In the genomic region with DNA sequence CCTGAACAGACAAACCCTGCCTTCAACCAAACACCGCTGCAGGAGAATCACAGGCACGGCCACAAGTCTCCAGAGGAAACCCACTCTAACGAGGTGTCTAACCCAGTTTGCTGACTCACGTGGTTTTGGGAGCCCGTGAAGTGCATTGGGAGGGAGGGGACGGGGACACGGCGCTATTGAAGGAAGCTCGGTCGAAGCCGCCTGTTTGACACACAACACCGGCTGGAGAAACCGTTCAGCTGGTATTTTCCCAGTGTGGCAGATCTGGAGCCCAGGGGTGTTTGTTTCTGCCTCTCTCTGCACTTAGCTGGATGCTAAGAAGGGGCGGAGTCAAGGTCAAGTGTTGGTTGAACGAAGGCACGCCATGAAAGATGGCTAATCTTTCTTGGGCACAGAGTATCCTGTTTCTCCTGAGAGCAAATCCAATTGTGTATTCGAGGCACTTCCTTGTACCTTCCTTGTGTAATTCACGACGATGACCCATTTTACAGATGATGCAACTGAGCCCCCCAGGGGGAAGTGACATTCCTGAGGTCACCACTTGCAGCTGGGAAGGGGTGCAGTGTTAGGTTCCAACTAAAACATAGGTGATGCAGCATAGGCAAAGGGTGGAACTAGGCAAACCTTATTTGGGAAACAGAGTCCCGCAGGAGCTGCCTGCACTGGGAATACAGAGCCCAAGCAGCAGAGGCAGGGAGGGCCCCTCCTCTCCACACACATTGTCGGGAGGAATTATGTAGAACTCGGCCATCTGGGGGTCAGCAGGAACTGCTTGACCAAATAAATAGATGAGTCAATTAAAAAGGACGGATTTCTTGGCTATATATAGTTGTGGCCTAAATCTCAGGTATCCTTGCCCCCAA, we compare ENCODE assay signal across 9 cellular contexts. TPM values are rescaled to one million over a fixed set of nuclear protein-coding genes. Genes with fewer than 3 reads are reported as not detected.
DNase-seq lines count a peak whose midpoint lies in the region; TF ChIP-seq lines count a peak whose summit lies in the region.
"Had no signal": no experiment of that assay in that cellular context is flagged by ENCODE, and none has a peak within 500 bp of the region (broad histone marks: within the 10 kb centered on the region; RNA-seq: fewer than 3 reads in every experiment).

No MANE protein-coding gene starts in this region.

- H3K27ac ChIP-seq in right atrium auricular region (no peak overlapping the region), coronary artery (no peak overlapping the region)

- H3K4me3 ChIP-seq in right atrium auricular region (no peak overlapping the region), coronary artery (no peak overlapping the region)

- peaks cover 0 to 62% of the 10 kb centered on the region in 2 donors for H3K4me1 ChIP-seq in right atrium auricular region

- no peaks in the 10 kb centered on the region for H3K36me3 ChIP-seq in right atrium auricular region

- no peaks in the 10 kb centered on the region for H3K9me3 ChIP-seq in right atrium auricular region

- H3K36me3 Mint-ChIP-seq in activated naive CD4-positive, alpha-beta T cell treated with anti-CD3 and anti-CD28 coated beads for 36 hours (ENCODE audit: low read depth) = peaks cover 12% of the 10 kb centered on the region
- peaks cover 6% of the 10 kb centered on the region for H3K36me3 Mint-ChIP-seq in T-helper 1 cell treated with Interleukin-12 subunit alpha and Interleukin-12 subunit beta and Interleukin-4 antibody, amounts not matched to agents 30 μg/mL and 1 μg/mL, for 36 hours (ENCODE audit: low read depth)
- H3K36me3 Mint-ChIP-seq in dendritic cell treated with granulocyte-macrophage colony-stimulating factor and Interleukin-4, amounts not matched to agents 40 ng/mL and 50 ng/mL, for 4 days (ENCODE audit: low read depth) = peaks cover 89% of the 10 kb centered on the region
- H3K36me3 Mint-ChIP-seq in stimulated activated naive CD8-positive, alpha-beta T cell treated with anti-CD3 and anti-CD28 coated beads, Interleukin-15, Interleukin-2, amounts not matched to agents 100 ng/mL and 50 ng/mL, for 24 hours (ENCODE audit: low read depth) = peaks cover 31% of the 10 kb centered on the region

- H3K27me3 Mint-ChIP-seq in activated naive CD4-positive, alpha-beta T cell treated with anti-CD3 and anti-CD28 coated beads for 36 hours (ENCODE audit: low read depth) = no peaks in the 10 kb centered on the region
- no peaks in the 10 kb centered on the region for H3K27me3 Mint-ChIP-seq in T-helper 1 cell treated with Interleukin-12 subunit alpha and Interleukin-12 subunit beta and Interleukin-4 antibody, amounts not matched to agents 30 μg/mL and 1 μg/mL, for 36 hours (ENCODE audit: low read depth)
- H3K27me3 Mint-ChIP-seq in dendritic cell treated with granulocyte-macrophage colony-stimulating factor and Interleukin-4, amounts not matched to agents 40 ng/mL and 50 ng/mL, for 4 days = no peaks in the 10 kb centered on the region
- H3K27me3 Mint-ChIP-seq in stimulated activated naive CD8-positive, alpha-beta T cell treated with anti-CD3 and anti-CD28 coated beads, Interleukin-15, Interleukin-2, amounts not matched to agents 100 ng/mL and 50 ng/mL, for 24 hours = no peaks in the 10 kb centered on the region

- H3K27me3 ChIP-seq in right atrium auricular region = no peaks in the 10 kb centered on the region

- CTCF ChIA-PET in activated naive CD4-positive, alpha-beta T cell treated with anti-CD3 and anti-CD28 coated beads for 36 hours (lab: Charles Lee) = interaction anchor here (0.6 to 1.8 kb wide), 6 partner anchors 23 to 181 kb away, joined by 3 to 8 read pairs (median 4); a partner anchor contains a TSS

- no peak overlapping the region for H3K4me3 Mint-ChIP-seq in activated naive CD4-positive, alpha-beta T cell treated with anti-CD3 and anti-CD28 coated beads for 36 hours
- peak overlapping the region; percentile 5 for H3K4me3 Mint-ChIP-seq in T-helper 1 cell treated with Interleukin-12 subunit alpha and Interleukin-12 subunit beta and Interleukin-4 antibody, amounts not matched to agents 30 μg/mL and 1 μg/mL, for 36 hours
- H3K4me3 Mint-ChIP-seq in dendritic cell treated with granulocyte-macrophage colony-stimulating factor and Interleukin-4, amounts not matched to agents 40 ng/mL and 50 ng/mL, for 4 days = no peak overlapping the region
- peak overlapping the region; percentile 62 for H3K4me3 Mint-ChIP-seq in stimulated activated naive CD8-positive, alpha-beta T cell treated with anti-CD3 and anti-CD28 coated beads, Interleukin-15, Interleukin-2, amounts not matched to agents 100 ng/mL and 50 ng/mL, for 24 hours

- intact Hi-C loops in activated naive CD4-positive, alpha-beta T cell treated with anti-CD3 and anti-CD28 coated beads for 36 hours (cut with micrococcal nuclease) = loop anchor here (1.0 kb wide), 1 partner anchor 7 kb away; no protein-coding TSS in a partner anchor
- intact Hi-C loops in dendritic cell treated with granulocyte-macrophage colony-stimulating factor and Interleukin-4, amounts not matched to agents 40 ng/mL and 50 ng/mL, for 4 days (cut with micrococcal nuclease) = no loop called here

- H3K27ac Mint-ChIP-seq in activated naive CD4-positive, alpha-beta T cell treated with anti-CD3 and anti-CD28 coated beads for 36 hours = peak overlapping the region; percentile 86
- peak overlapping the region; percentile 82 for H3K27ac Mint-ChIP-seq in T-helper 1 cell treated with Interleukin-12 subunit alpha and Interleukin-12 subunit beta and Interleukin-4 antibody, amounts not matched to agents 30 μg/mL and 1 μg/mL, for 36 hours
- peak overlapping the region; percentile 72 for H3K27ac Mint-ChIP-seq in dendritic cell treated with granulocyte-macrophage colony-stimulating factor and Interleukin-4, amounts not matched to agents 40 ng/mL and 50 ng/mL, for 4 days
- peak overlapping the region; percentile 92 for H3K27ac Mint-ChIP-seq in stimulated activated naive CD8-positive, alpha-beta T cell treated with anti-CD3 and anti-CD28 coated beads, Interleukin-15, Interleukin-2, amounts not matched to agents 100 ng/mL and 50 ng/mL, for 24 hours

- TF ChIP-seq CTCF in right atrium auricular region (IDR thresholded peaks at IDR 0.05) (no peak), coronary artery (IDR thresholded peaks at IDR 0.05) (no peak)

- peaks cover 76% of the 10 kb centered on the region for H3K4me1 Mint-ChIP-seq in activated naive CD4-positive, alpha-beta T cell treated with anti-CD3 and anti-CD28 coated beads for 36 hours (ENCODE audit: low read depth)
- H3K4me1 Mint-ChIP-seq in T-helper 1 cell treated with Interleukin-12 subunit alpha and Interleukin-12 subunit beta and Interleukin-4 antibody, amounts not matched to agents 30 μg/mL and 1 μg/mL, for 36 hours (ENCODE audit: low read depth) = peaks cover 67% of the 10 kb centered on the region
- H3K4me1 Mint-ChIP-seq in dendritic cell treated with granulocyte-macrophage colony-stimulating factor and Interleukin-4, amounts not matched to agents 40 ng/mL and 50 ng/mL, for 4 days (ENCODE audit: low read depth) = peaks cover 83% of the 10 kb centered on the region
- H3K4me1 Mint-ChIP-seq in stimulated activated naive CD8-positive, alpha-beta T cell treated with anti-CD3 and anti-CD28 coated beads, Interleukin-15, Interleukin-2, amounts not matched to agents 100 ng/mL and 50 ng/mL, for 24 hours (ENCODE audit: low read depth) = peaks cover 86% of the 10 kb centered on the region

- H3K9me3 Mint-ChIP-seq in activated naive CD4-positive, alpha-beta T cell treated with anti-CD3 and anti-CD28 coated beads for 36 hours = no peaks in the 10 kb centered on the region
- H3K9me3 Mint-ChIP-seq in T-helper 1 cell treated with Interleukin-12 subunit alpha and Interleukin-12 subunit beta and Interleukin-4 antibody, amounts not matched to agents 30 μg/mL and 1 μg/mL, for 36 hours = no peaks in the 10 kb centered on the region
- no peaks in the 10 kb centered on the region for H3K9me3 Mint-ChIP-seq in dendritic cell treated with granulocyte-macrophage colony-stimulating factor and Interleukin-4, amounts not matched to agents 40 ng/mL and 50 ng/mL, for 4 days
- H3K9me3 Mint-ChIP-seq in stimulated activated naive CD8-positive, alpha-beta T cell treated with anti-CD3 and anti-CD28 coated beads, Interleukin-15, Interleukin-2, amounts not matched to agents 100 ng/mL and 50 ng/mL, for 24 hours = no peaks in the 10 kb centered on the region

- peak; percentile 48 for DNase-seq in activated naive CD4-positive, alpha-beta T cell treated with anti-CD3 and anti-CD28 coated beads for 36 hours
- DNase-seq in activated naive CD4-positive, alpha-beta T cell treated with anti-CD3 and anti-CD28 coated beads, Interleukin-2, amount 50 U/mL, for 16 hours = no peak
- no peak for DNase-seq in right atrium auricular region (ENCODE audit: low spot score)
- no peak for DNase-seq in NCI-H446 (lab: John Stamatoyannopoulos, UW)
- DNase-seq in coronary artery (ENCODE audit: low spot score) = no peak
- DNase-seq: NCI-H2171 had no signal

RNA-seq across cellular contexts. Expression of a gene that starts 22.5 kb away (rescaled TPM):
- total RNA-seq in activated naive CD4-positive, alpha-beta T cell treated with anti-CD3 and anti-CD28 coated beads for 36 hours = 10 to 100 TPM; 32.2 to 36.9 TPM
- 10 to 100 TPM; 81.5 to 85.9 TPM for total RNA-seq in right atrium auricular region

Comparison
In these comparisons a context has a peak if more than half of its experiments do, and no peak if none do; other contexts are left out.
1. H3K4me3 Mint-ChIP-seq: peak in T-helper 1 cell treated with Interleukin-12 subunit alpha and Interleukin-12 subunit beta and Interleukin-4 antibody, amounts not matched to agents 30 μg/mL and 1 μg/mL, for 36 hours (single experiment) and stimulated activated naive CD8-positive, alpha-beta T cell treated with anti-CD3 and anti-CD28 coated beads, Interleukin-15, Interleukin-2, amounts not matched to agents 100 ng/mL and 50 ng/mL, for 24 hours (single experiment); none in activated naive CD4-positive, alpha-beta T cell treated with anti-CD3 and anti-CD28 coated beads for 36 hours (single experiment) and dendritic cell treated with granulocyte-macrophage colony-stimulating factor and Interleukin-4, amounts not matched to agents 40 ng/mL and 50 ng/mL, for 4 days (single experiment).
2. Peak in every context shown above with its lines, with median percentiles within 50 percentile points of each other: H3K27ac Mint-ChIP-seq.